Comparison of ENCODE assay signal across 8 cellular contexts in genomic region chr10:133520193-133520738, GRCh38.
DNase-seq lines count a peak whose midpoint lies in the region; ATAC-seq and TF ChIP-seq lines count a peak whose summit lies in the region.

No MANE protein-coding gene starts in this region.

- peak overlapping the region; percentile 66 for H3K4me3 ChIP-seq in coronary artery

- H3K27ac ChIP-seq in coronary artery, result no peak overlapping the region

- DNase-seq in SIG-M5 treated with dmso at 0.1 percent for 504 hours (lab: John Stamatoyannopoulos, UW; ENCODE audit: unreplicated experiment), result peak; percentile 60
- DNase-seq in SIG-M5 (lab: John Stamatoyannopoulos, UW), result no peak
- peak; percentile 64 for DNase-seq in NCI-H2196 (lab: John Stamatoyannopoulos, UW; ENCODE audit: unreplicated experiment)
- peak; percentile 96 for DNase-seq in activated CD4-positive, alpha-beta T cell treated with anti-CD3 and anti-CD28 coated beads for 48 hours
- DNase-seq in coronary artery (ENCODE audit: low spot score), result no peak
- DNase-seq in medulla oblongata (ENCODE audit: extremely low spot score), result peak; percentile 81
- peak; percentile 74 to 77 for DNase-seq in stimulated activated CD8-positive, alpha-beta memory T cell treated with anti-CD3 and anti-CD28 coated beads, Interleukin-15, amount 100 ng/mL, for 4 hours (ENCODE audit: low read depth in 2 of 2)

- ATAC-seq in HG02763 (IDR thresholded peaks at IDR 0.05; ENCODE audit: unreplicated experiment), result peak; percentile 87

- peak; percentile 56 for TF ChIP-seq CTCF in coronary artery (IDR thresholded peaks at IDR 0.05)

Comparison
In these comparisons a context has a peak if more than half of its experiments do, and no peak if none do; other contexts are left out.
1. DNase-seq: peak in SIG-M5 treated with dmso at 0.1 percent for 504 hours (single experiment), NCI-H2196 (single experiment), activated CD4-positive, alpha-beta T cell treated with anti-CD3 and anti-CD28 coated beads for 48 hours (single experiment), medulla oblongata (single experiment) and stimulated activated CD8-positive, alpha-beta memory T cell treated with anti-CD3 and anti-CD28 coated beads, Interleukin-15, amount 100 ng/mL, for 4 hours (2 of 2); none in SIG-M5 (single experiment) and coronary artery (single experiment).